In genomic region chr1:85259866-85260345, GRCh38 we compare ENCODE assay signal across 8 cellular contexts. TPM values are rescaled to one million over a fixed set of nuclear protein-coding genes. Genes with fewer than 3 reads are reported as not detected.
DNase-seq lines count a peak whose midpoint lies in the region; ATAC-seq and TF ChIP-seq lines count a peak whose summit lies in the region.

No MANE protein-coding gene starts in this region.

- peak overlapping the region; percentile 85 to 97 (median 92); a peak in 15 of 20 replicates for H3K4me3 ChIP-seq in BLaER1 treated with 17β-estradiol and CSF1 and Interleukin-3, amounts not matched to agents 10 nM and 100 nM
- H3K4me3 ChIP-seq in choroid plexus epithelial cell (ENCODE audit: low read depth, low read length) (peak overlapping the region; percentile 90), mucosa of descending colon (no peak overlapping the region)

- peak; percentile 20 for DNase-seq in LHCN-M2 (ENCODE audit: low read depth)
- peak; percentile 45 for DNase-seq in choroid plexus epithelial cell (ENCODE audit: low read depth)
- DNase-seq in mucosa of descending colon: no peak
- DNase-seq in DMS79 treated with DMSO at 0.1 percent for 48 hours (lab: John Stamatoyannopoulos, UW): no peak
- DNase-seq in NOMO-1 (lab: John Stamatoyannopoulos, UW; ENCODE audit: unreplicated experiment in 2 of 2): no peak
- DNase-seq in NCI-H1417 (lab: John Stamatoyannopoulos, UW): no peak
- DNase-seq in putamen (ENCODE audit: low spot score): no peak

- peak overlapping the region in 3 of 11 experiments; percentile 87 to 91 (median 90); a peak in 4 of 22 replicates for H3K27ac ChIP-seq in BLaER1 treated with 17β-estradiol and CSF1 and Interleukin-3, amounts not matched to agents 10 nM and 100 nM

- ATAC-seq in mucosa of descending colon: peak; percentile 7

- TF ChIP-seq CTCF in choroid plexus epithelial cell (conservative IDR thresholded peaks at IDR 0.05; ENCODE audit: low read depth, low read length) (no peak), mucosa of descending colon (IDR thresholded peaks at IDR 0.05) (no peak)

- H3K27me3 ChIP-seq in BLaER1 treated with 17β-estradiol and CSF1 and Interleukin-3, amounts not matched to agents 10 nM and 100 nM: no peaks in the 10 kb centered on the region

- H3K4me2 ChIP-seq in BLaER1 treated with 17β-estradiol and CSF1 and Interleukin-3, amounts not matched to agents 10 nM and 100 nM: peak overlapping the region; percentile 39 to 78 (median 50); a peak in 18 of 22 replicates

- peaks cover 18 to 42% (median 27%) of the 10 kb centered on the region in 10 experiments for H3K4me1 ChIP-seq in BLaER1 treated with 17β-estradiol and CSF1 and Interleukin-3, amounts not matched to agents 10 nM and 100 nM
- peaks cover 21% of the 10 kb centered on the region for H3K4me1 ChIP-seq in mucosa of descending colon (ENCODE audit: low read depth)

- peaks cover 5 to 24% (median 17%) of the 10 kb centered on the region in 11 experiments; a peak in 18 of 22 replicates for H3K9me3 ChIP-seq in BLaER1 treated with 17β-estradiol and CSF1 and Interleukin-3, amounts not matched to agents 10 nM and 100 nM (replicated peaks in 1 of 11)
- no peaks in the 10 kb centered on the region for H3K9me3 ChIP-seq in mucosa of descending colon

- peak overlapping the region in 8 of 11 experiments; percentile 15 to 95 (median 94); a peak in 9 of 22 replicates for H3K9ac ChIP-seq in BLaER1 treated with 17β-estradiol and CSF1 and Interleukin-3, amounts not matched to agents 10 nM and 100 nM

- H4K20me1 ChIP-seq in BLaER1 treated with 17β-estradiol and CSF1 and Interleukin-3, amounts not matched to agents 10 nM and 100 nM: peaks cover 19 to 45% (median 40%) of the 10 kb centered on the region in 11 experiments; a peak in 20 of 22 replicates

- H3K36me3 ChIP-seq in BLaER1 treated with 17β-estradiol and CSF1 and Interleukin-3, amounts not matched to agents 10 nM and 100 nM: peaks cover 54 to 73% (median 69%) of the 10 kb centered on the region in 11 experiments
- H3K36me3 ChIP-seq in mucosa of descending colon (ENCODE audit: low read depth): no peaks in the 10 kb centered on the region

- intact Hi-C loops in mucosa of descending colon (cut with DNase I, micrococcal nuclease): loop anchor here (5.0 to 10.0 kb wide), 5 partner anchors 55 to 318 kb away; partner anchors contain the start of genes MCOLN2 (in 1 of the 2) and SYDE2 (in 1 of the 2)

RNA-seq across cellular contexts. Expression of gene C1orf52, which starts 0.4 kb away (rescaled TPM):
- total RNA-seq in LHCN-M2 (2014; rRNA removed) (6.5 and 11.0 TPM in 2 replicates), mucosa of descending colon (10 to 100 TPM; 17.4 to 24.7 (median 19.2) TPM)
- polyA plus RNA-seq in LHCN-M2 (2012): 11.3 TPM

RNA-seq across cellular contexts. Expression of gene BCL10, which starts 16.5 kb away (rescaled TPM):
- total RNA-seq in LHCN-M2 (2014; rRNA removed) (29.0 and 31.7 TPM in 2 replicates), mucosa of descending colon (100 to 1,000 TPM in 2 of 3 donors, 10 to 100 TPM in 1; 63.5 to 128 (median 121) TPM)
- polyA plus RNA-seq in LHCN-M2 (2012): 10.1 TPM

RNA-seq across cellular contexts. Expression of gene SYDE2, which starts 59.1 kb away (rescaled TPM):
- total RNA-seq in LHCN-M2 (2014; rRNA removed) (0.90 and 1.0 TPM in 2 replicates), mucosa of descending colon (10 to 100 TPM in 1 of 3 donors, 1 to 10 TPM in 2; 9.0 to 42.1 (median 9.9) TPM)
- polyA plus RNA-seq in LHCN-M2 (2012): 0.51 TPM

Comparison
In these comparisons a context has a peak if more than half of its experiments do, and no peak if none do; other contexts are left out.
1. DNase-seq: peak in LHCN-M2 (single experiment) and choroid plexus epithelial cell (single experiment); none in mucosa of descending colon (0 of 3), DMS79 treated with DMSO at 0.1 percent for 48 hours (single experiment), NOMO-1 (0 of 2), NCI-H1417 (0 of 3) and putamen (single experiment).